ENCODE assay signal across 8 cellular contexts in genomic region chr14:105248368-105249174, GRCh38. TPM values are rescaled to one million over a fixed set of nuclear protein-coding genes. Genes with fewer than 3 reads are reported as not detected.
DNase-seq lines count a peak whose midpoint lies in the region; ATAC-seq and TF ChIP-seq lines count a peak whose summit lies in the region.

Gene BTBD6 (plus strand): TSS chr14:105248533. CDS start chr14:105248712, 179 bp downstream.

- ATAC-seq in GM21619 (IDR thresholded peaks at IDR 0.05; ENCODE audit: unreplicated experiment): peak; percentile 90

- peak within 1 kb of the TSS; percentile 71 for H3K4me3 ChIP-seq in Jurkat, Clone E6-1 (ENCODE audit: low read length)
- peak within 1 kb of the TSS; percentile 63 for H3K4me3 ChIP-seq in suprapubic skin

- TF ChIP-seq EP300 in suprapubic skin (IDR thresholded peaks at IDR 0.05): no peak

- no peaks in the 10 kb centered on the region for H3K9me3 ChIP-seq in suprapubic skin

- WGBS in suprapubic skin: 0% methylated on average over 7 of the region's 129 CpGs

- no peak for TF ChIP-seq CTCF in suprapubic skin (IDR thresholded peaks at IDR 0.05)

- peaks cover 36% of the 10 kb centered on the region for H3K36me3 ChIP-seq in suprapubic skin

- H3K27me3 ChIP-seq in suprapubic skin: no peaks in the 10 kb centered on the region

- peaks cover 18% of the 10 kb centered on the region for H3K4me1 ChIP-seq in suprapubic skin

- DNase-seq in DMS79 treated with DMSO at 0.1 percent for 48 hours (lab: John Stamatoyannopoulos, UW): peak; percentile 86
- peak; percentile 71 for DNase-seq in Jurkat, Clone E6-1 (ENCODE audit: low read depth, low spot score)
- peak; percentile 77 for DNase-seq in SIG-M5 treated with dmso at 0.1 percent for 504 hours (lab: John Stamatoyannopoulos, UW; ENCODE audit: unreplicated experiment)
- peak; percentile 90 for DNase-seq in activated naive CD4-positive, alpha-beta T cell treated with Interleukin-2 at 50 U/mL for 16 hours
- peak; percentile 93 for DNase-seq in germinal center (ENCODE audit: low spot score)
- DNase-seq in nucleus accumbens (lab: John Stamatoyannopoulos, UW): peak in 55 of 56 donors; percentile 27 to 89 (median 73)
- peak; percentile 88 for DNase-seq in suprapubic skin (ENCODE audit: low spot score in 2 of 2)

- H3K27ac ChIP-seq in suprapubic skin: peak within 1 kb of the TSS; percentile 96

- TF ChIP-seq POLR2A in suprapubic skin (IDR thresholded peaks at IDR 0.05): peak in 1 of 2 donors; percentile 32

RNA-seq across cellular contexts. Expression of gene BTBD6, which starts in this region (rescaled TPM):
- 52.6 TPM for polyA plus RNA-seq in Jurkat, Clone E6-1 (2012; ENCODE audit: insufficient read depth, insufficient read length)
- total RNA-seq in suprapubic skin: 10 to 100 TPM; 38.9 to 63.7 (median 58.6) TPM

Comparison
In these comparisons a context has a peak if more than half of its experiments do, and no peak if none do; other contexts are left out.
1. Peak in every context shown above with its lines: DNase-seq, ATAC-seq, H3K4me3 ChIP-seq and H3K27ac ChIP-seq.